Comparison of ENCODE assay signal across 8 cellular contexts in genomic region chr4:147616849-147617172, GRCh38. TPM values are rescaled to one million over a fixed set of nuclear protein-coding genes. Genes with fewer than 3 reads are reported as not detected.
DNase-seq lines count a peak whose midpoint lies in the region; ATAC-seq and TF ChIP-seq lines count a peak whose summit lies in the region.

No MANE protein-coding gene starts in this region.

- in situ Hi-C loops in HAP-1 (cut with MboI; ENCODE audit: low sequenced_read_pairs) = loop anchor here (10.0 kb wide), 1 partner anchor 248 kb away; no protein-coding TSS in a partner anchor

- TF ChIP-seq POLR2A in gastroesophageal sphincter (IDR thresholded peaks at IDR 0.05) = no peak

- no peak for ATAC-seq in gastroesophageal sphincter
- no peak for ATAC-seq in left lobe of liver

- no peak for TF ChIP-seq EP300 in gastroesophageal sphincter (IDR thresholded peaks at IDR 0.05)

- H3K4me1 ChIP-seq in ES-I3 (ENCODE audit: insufficient read depth, low read length) (no peaks in the 10 kb centered on the region), HAP-1 (peaks cover 16% of the 10 kb centered on the region), gastroesophageal sphincter (peaks cover 5 to 48% (median 18%) of the 10 kb centered on the region in 3 donors), smooth muscle cell (ENCODE audit: low read depth) (peaks cover 14% of the 10 kb centered on the region)

- DNase-seq in HAP-1 (ENCODE audit: low spot score in 2 of 2) (no peak), RWPE1 (ENCODE audit: low spot score) (no peak), smooth muscle cell (lab: John Stamatoyannopoulos, UW; ENCODE audit: unreplicated experiment) (no peak), left lobe of liver (ENCODE audit: low spot score) (no peak), HUDEP-2 (lab: John Stamatoyannopoulos, UW; ENCODE audit: unreplicated experiment in 76 of 76) (no peak)
- no peak for DNase-seq in NK-92 treated with Interleukin-12 subunit alpha and Interleukin-12 subunit beta, amount 100 ng/mL, for 24 hours (lab: John Stamatoyannopoulos, UW)

- H3K27me3 ChIP-seq in HAP-1 (ENCODE audit: low read depth) (no peaks in the 10 kb centered on the region), gastroesophageal sphincter (no peaks in the 10 kb centered on the region), smooth muscle cell (ENCODE audit: low read depth) (no peaks in the 10 kb centered on the region)

- H3K9ac ChIP-seq in ES-I3 (ENCODE audit: low read depth, low read length) = peak overlapping the region; percentile 95
- H3K9ac ChIP-seq in smooth muscle cell (ENCODE audit: low read depth) = no peak overlapping the region

- no peak for TF ChIP-seq CTCF in RWPE1 (conservative IDR thresholded peaks at IDR 0.05; ENCODE audit: low read depth)
- TF ChIP-seq CTCF in gastroesophageal sphincter (IDR thresholded peaks at IDR 0.05) = no peak
- TF ChIP-seq CTCF in smooth muscle cell (IDR thresholded peaks at IDR 0.05; ENCODE audit: borderline replicate concordance, insufficient read depth, poor library complexity, severe bottlenecking) = no peak

- peak overlapping the region; percentile 86 for H2AFZ ChIP-seq in smooth muscle cell (ENCODE audit: low read depth)

- H3K27ac ChIP-seq in RWPE1 (peak overlapping the region; percentile 85; the same call in 1 of the 2 replicates), gastroesophageal sphincter (peak overlapping the region in 3 of 4 donors; percentile 75 to 88 (median 80)), smooth muscle cell (ENCODE audit: low read depth) (no peak overlapping the region)

- H3K4me3 ChIP-seq in HAP-1 (peak overlapping the region; percentile 91), gastroesophageal sphincter (peak overlapping the region; percentile 64 to 66), smooth muscle cell (peak overlapping the region; percentile 90)

- POLR2A ChIA-PET in RWPE1 (lab: Yijun Ruan, JAX; ENCODE audit: low non-redundant PET) = interaction anchor here (0.5 to 1.2 kb wide), 3 partner anchors 32 to 261 kb away, joined by 4 to 7 read pairs (median 7); partner anchors contain the start of gene PRMT9

- H4K20me1 ChIP-seq in smooth muscle cell (ENCODE audit: low read depth) = peaks cover 10% of the 10 kb centered on the region

- peaks cover 24% of the 10 kb centered on the region for H3K79me2 ChIP-seq in smooth muscle cell (ENCODE audit: low read depth)

- H3K9me3 ChIP-seq in ES-I3 (ENCODE audit: control insufficient read depth, insufficient read depth, low read length) = no peaks in the 10 kb centered on the region
- H3K9me3 ChIP-seq in HAP-1 = no peaks in the 10 kb centered on the region
- H3K9me3 ChIP-seq in gastroesophageal sphincter = no peaks in the 10 kb centered on the region
- H3K9me3 ChIP-seq in smooth muscle cell (replicated peaks; ENCODE audit: low read depth) = no peaks in the 10 kb centered on the region

- no peaks in the 10 kb centered on the region for H3K36me3 ChIP-seq in ES-I3 (ENCODE audit: insufficient read depth, low read length)
- no peaks in the 10 kb centered on the region; the same call in 1 of the 2 replicates for H3K36me3 ChIP-seq in HAP-1 (replicated peaks)
- no peaks in the 10 kb centered on the region for H3K36me3 ChIP-seq in gastroesophageal sphincter
- no peaks in the 10 kb centered on the region for H3K36me3 ChIP-seq in smooth muscle cell (ENCODE audit: low read depth)

- CTCF ChIA-PET in RWPE1 (lab: Yijun Ruan, JAX) = interaction anchor here (0.7 to 1.4 kb wide), 2 partner anchors 250 to 433 kb away, joined by 3 to 4 read pairs; no protein-coding TSS in a partner anchor

- peak overlapping the region; percentile 96 for H3K4me2 ChIP-seq in smooth muscle cell

- WGBS in gastroesophageal sphincter (ENCODE audit: low coverage in 1 of 2), 2 donors = 22 to 41% methylated on average over 5 to 6 of the region's 6 CpGs
- WGBS in smooth muscle cell (ENCODE audit: low lambda C conversion rate) = 28% methylated on average over 6 of the region's 6 CpGs

- H3F3A ChIP-seq in smooth muscle cell (ENCODE audit: low read depth) = no peaks in the 10 kb centered on the region

RNA-seq across cellular contexts. Expression of gene TMEM184C, which starts 0.4 kb away (rescaled TPM):
- total RNA-seq in gastroesophageal sphincter = 10 to 100 TPM; 17.5 to 24.7 (median 21.3) TPM
- 33.2 and 40.4 TPM in 2 replicates for total RNA-seq in smooth muscle cell
- 17.2 and 21.6 TPM in 2 replicates for polyA plus RNA-seq in smooth muscle cell
- 22.0 TPM for total RNA-seq in left lobe of liver
